Comparison of ENCODE assay signal across 19 cellular contexts in genomic region chr10:73983096-73984047, GRCh38. TPM values are rescaled to one million over a fixed set of nuclear protein-coding genes. Genes with fewer than 3 reads are reported as not detected.
DNase-seq lines count a peak whose midpoint lies in the region; ATAC-seq, FAIRE-seq and TF ChIP-seq lines count a peak whose summit lies in the region.
"Had no signal": no experiment of that assay in that cellular context is flagged by ENCODE, and none has a peak within 500 bp of the region (broad histone marks: within the 10 kb centered on the region; RNA-seq: fewer than 3 reads in every experiment).

No MANE protein-coding gene starts in this region.

- H3K79me2 ChIP-seq in DOHH2 (ENCODE audit: control insufficient read depth, low read length) (no peaks in the 10 kb centered on the region), GM12878 (ENCODE audit: control insufficient read depth, insufficient read depth, low read length) (no peaks in the 10 kb centered on the region), neural progenitor cell (ENCODE audit: low read depth) (no peaks in the 10 kb centered on the region)

- 39% methylated on average over 8 of the region's 8 CpGs for WGBS in GM12878 (ENCODE audit: insufficient coverage, insufficient replicate concordance, low lambda C conversion rate, missing lambda C conversion rate)

- CTCF ChIA-PET in GM12878 (lab: Yijun Ruan, JAX): interaction anchor here (0.6 to 2.2 kb wide), 3 partner anchors 9 to 175 kb away, joined by 3 to 9 read pairs (median 3); no protein-coding TSS in a partner anchor

- RAD21 ChIA-PET in GM12878 (lab: Charles Lee; ENCODE audit: unreplicated experiment): interaction anchor here (1.2 kb wide), 1 partner anchor 10 kb away, joined by 3 read pairs; no protein-coding TSS in a partner anchor

- no peaks in the 10 kb centered on the region for H3K9me2 ChIP-seq in DOHH2 (replicated peaks; ENCODE audit: control insufficient read depth, low read length)

- SMC1A ChIA-PET in GM12878 (lab: Charles Lee; ENCODE audit: uncharacterized antibody, unreplicated experiment): interaction anchor here (1.0 to 2.9 kb wide), 4 partner anchors 10 to 97 kb away, joined by 3 to 7 read pairs (median 3); no protein-coding TSS in a partner anchor

- TF ChIP-seq POLR2A in GM12878 (IDR thresholded peaks at IDR 0.05; ENCODE audit: low read depth, low read length): no peak

- H3K9me3 Mint-ChIP-seq in neural progenitor cell: no peaks in the 10 kb centered on the region
- H3K9me3 Mint-ChIP-seq: central memory CD8-positive, alpha-beta T cell had no signal

- peak overlapping the region; percentile 13 for H3K4me2 ChIP-seq in DOHH2 (ENCODE audit: low read length)
- H3K4me2 ChIP-seq in GM12878 (ENCODE audit: control insufficient read depth, insufficient read depth): no peak overlapping the region
- H3K4me2 ChIP-seq in neural progenitor cell: no peak overlapping the region

- BruUV-seq in GM12878 (replicated peaks; lab: Mats Ljungman, UMichigan): no TSS peak

- H4K20me1 ChIP-seq in DOHH2 (ENCODE audit: control insufficient read depth, insufficient read depth, low read depth, low read length) (no peaks in the 10 kb centered on the region), GM12878 (ENCODE audit: control insufficient read depth, insufficient read depth) (no peaks in the 10 kb centered on the region), neural progenitor cell (ENCODE audit: low read depth) (no peaks in the 10 kb centered on the region)

- H3K27me3 ChIP-seq in DOHH2 (ENCODE audit: control insufficient read depth, low read length): no peaks in the 10 kb centered on the region
- no peaks in the 10 kb centered on the region for H3K27me3 ChIP-seq in GM12878 (replicated peaks in 1 of 2; ENCODE audit: control insufficient read depth in 2 of 2, insufficient read depth in 2 of 2, low read length in 1 of 2)
- no peaks in the 10 kb centered on the region for H3K27me3 ChIP-seq in neural progenitor cell
- H3K27me3 ChIP-seq: gastroesophageal sphincter had no signal

- POLR2A ChIA-PET in GM12878 (lab: Charles Lee): interaction anchor here (0.5 kb wide), 2 partner anchors 84 to 183 kb away, joined by 3 read pairs; no protein-coding TSS in a partner anchor

- H3K4me1 ChIP-seq in DOHH2 (ENCODE audit: control insufficient read depth, low read length) (peaks cover 39% of the 10 kb centered on the region), GM12878 (ENCODE audit: control insufficient read depth, insufficient read depth, low read length) (no peaks in the 10 kb centered on the region), neural progenitor cell (peaks cover 11% of the 10 kb centered on the region)

- intact Hi-C loops in GM12878 (cut with micrococcal nuclease; ENCODE audit: unreplicated experiment): no loop called here

- peaks cover 2% of the 10 kb centered on the region for H3K27me3 Mint-ChIP-seq in neural progenitor cell (ENCODE audit: insufficient read depth, low read depth)
- H3K27me3 Mint-ChIP-seq: central memory CD8-positive, alpha-beta T cell had no signal

- FAIRE-seq in GM12878 (lab: Jason Lieb, UNC): no peak
- FAIRE-seq: endometrium, GM12892 had no signal

- no peak for TF ChIP-seq EP300 in GM12878 (IDR thresholded peaks at IDR 0.05; ENCODE audit: borderline replicate concordance in 1 of 2, control insufficient read depth in 1 of 2, low read depth in 2 of 2, low read length in 2 of 2)

- H3K4me1 Mint-ChIP-seq in neural progenitor cell: peaks cover 15% of the 10 kb centered on the region

- no peak overlapping the region for H3K4me3 Mint-ChIP-seq in neural progenitor cell
- H3K4me3 Mint-ChIP-seq: central memory CD8-positive, alpha-beta T cell had no signal

- no peaks in the 10 kb centered on the region for H3K9me3 ChIP-seq in DOHH2 (ENCODE audit: control insufficient read depth, insufficient read depth, low read length)
- H3K9me3 ChIP-seq in GM12878 (replicated peaks; ENCODE audit: control insufficient read depth, insufficient read depth, low read length): no peaks in the 10 kb centered on the region
- H3K9me3 ChIP-seq in neural progenitor cell (ENCODE audit: low read depth): no peaks in the 10 kb centered on the region
- H3K9me3 ChIP-seq: gastroesophageal sphincter, thoracic aorta had no signal

- TF ChIP-seq CTCF in DOHH2 (IDR thresholded peaks at IDR 0.05; ENCODE audit: low read depth, low read length, poor library complexity, severe bottlenecking): no peak
- TF ChIP-seq CTCF in GM12878 (IDR thresholded peaks at IDR 0.05 in 2 of 3, conservative IDR thresholded peaks at IDR 0.05 in 1 of 3; ENCODE audit: control insufficient read depth in 2 of 3, extremely low read depth in 1 of 3, insufficient read depth in 1 of 3, low read depth in 3 of 3, low read length in 3 of 3): no peak
- TF ChIP-seq CTCF in neural progenitor cell (IDR thresholded peaks at IDR 0.05): no peak

- H3F3A ChIP-seq in DOHH2 (ENCODE audit: control insufficient read depth, insufficient read depth) (no peaks in the 10 kb centered on the region), neural progenitor cell (ENCODE audit: low read depth) (peaks cover 5% of the 10 kb centered on the region)

- in situ Hi-C loops in GM12878 (cut with MboI): no loop called here

- H3K27ac ChIP-seq in DOHH2 (ENCODE audit: low read depth, low read length) (no peak overlapping the region), GM12878 (ENCODE audit: control insufficient read depth, insufficient read depth) (no peak overlapping the region), neural progenitor cell (no peak overlapping the region)
- H3K27ac ChIP-seq: thoracic aorta had no signal

- peak; percentile 78 for DNase-seq in NOMO-1 treated with DMSO at 0.1 percent for 48 hours (lab: John Stamatoyannopoulos, UW; ENCODE audit: unreplicated experiment)
- no peak for DNase-seq in GM12878 (ENCODE audit: low read depth, low spot score)
- no peak for DNase-seq in neural progenitor cell (ENCODE audit: low spot score)
- no peak for DNase-seq in NCI-H2107 (lab: John Stamatoyannopoulos, UW)
- DNase-seq in stimulated activated CD4-positive, alpha-beta T cell treated with anti-CD3 and anti-CD28 coated beads, Interleukin-4, amount 100 ng/mL, for 4 hours: no peak
- DNase-seq in globus pallidus (ENCODE audit: low spot score): no peak
- DNase-seq: activated CD4-positive, alpha-beta T cell treated with anti-CD3 and anti-CD28 coated beads for 4 hours; C1 segment of cervical spinal cord; islet precursor cell; MM.1S; NCI-H2171; T-helper 1 cell had no signal

- ATAC-seq in GM12878 (peak; percentile 39), HG03457 (IDR thresholded peaks at IDR 0.05; ENCODE audit: unreplicated experiment) (no peak)
- ATAC-seq: gastroesophageal sphincter had no signal

- no peak overlapping the region for H2AFZ ChIP-seq in GM12878 (ENCODE audit: control insufficient read depth, low read depth, low read length)
- H2AFZ ChIP-seq in neural progenitor cell (replicated peaks): peak overlapping the region; percentile 67

- H3K4me3 ChIP-seq in DOHH2 (ENCODE audit: low read length) (no peak overlapping the region), GM12878 (no peak overlapping the region), neural progenitor cell (no peak overlapping the region)
- H3K4me3 ChIP-seq: gastroesophageal sphincter, thoracic aorta had no signal

- H3K9ac ChIP-seq in GM12878 (ENCODE audit: control insufficient read depth, insufficient read depth, low read length) (no peak overlapping the region), neural progenitor cell (no peak overlapping the region)

- H3K36me3 Mint-ChIP-seq in neural progenitor cell: no peaks in the 10 kb centered on the region

- no peak overlapping the region for H3K27ac Mint-ChIP-seq in neural progenitor cell

- TF ChIP-seq RAD21 in GM12878 (IDR thresholded peaks at IDR 0.05; ENCODE audit: insufficient read depth, low read depth, low read length): no peak

- H3K36me3 ChIP-seq in DOHH2 (ENCODE audit: control insufficient read depth, low read length) (no peaks in the 10 kb centered on the region), GM12878 (ENCODE audit: control insufficient read depth in 2 of 2, insufficient read depth in 2 of 2, low read length in 1 of 2) (no peaks in the 10 kb centered on the region), neural progenitor cell (no peaks in the 10 kb centered on the region)
- H3K36me3 ChIP-seq: gastroesophageal sphincter, thoracic aorta had no signal

TF ChIP-seq in GM12878, 131 proteins besides CTCF, POLR2A, EP300 and RAD21 (continues in another document):
- TF ChIP-seq IRF5 (IDR thresholded peaks at IDR 0.05; ENCODE audit: borderline replicate concordance): no peak

RNA-seq across cellular contexts. Expression of gene VCL, which starts 14.5 kb away (rescaled TPM):
- total RNA-seq in GM12878 (2013; cell fraction: nucleolus; rRNA removed): 9.7 and 9.8 TPM in 2 replicates
- total RNA-seq in GM12878 (2014; rRNA removed) (22.5 and 23.6 TPM in 2 replicates), GM12878 (2014; rRNA removed; fragmentation: Illumina TruSeq; extraction: Trizol) (22.8 and 24.4 TPM in 2 replicates), GM12878 (2021) (49.3 and 54.6 TPM in 2 replicates), neural progenitor cell (ENCODE audit: low replicate concordance) (96.9 and 104 TPM in 2 replicates)
- polyA plus RNA-seq in GM12878 (2011; ENCODE audit: low read depth): 5.7 TPM
- polyA plus RNA-seq in GM12878 (2011; rRNA removed) (10.7 and 13.8 TPM in 2 replicates), GM12878 (2014; fragmentation: Illumina TruSeq; extraction: Trizol) (28.8 and 29.0 TPM in 2 replicates), GM12878 (2014; fragmentation: Nextera tagmentation; extraction: Ambion mirVana) (1 to 10 TPM; 6.7 to 9.2 TPM), GM12878 (2014; rRNA removed) (24.3 and 25.1 TPM in 2 replicates), GM12878 (2016; fragmentation: Nextera tagmentation; extraction: Ambion mirVana) (10 to 100 TPM; 38.4 to 39.0 TPM)
- polyA plus RNA-seq in GM12878 (2011; cell fraction: cytosol; rRNA removed): 9.2 and 9.9 TPM in 2 replicates
- 21.7 and 22.7 TPM in 2 replicates for polyA plus RNA-seq in GM12878 (2011; cell fraction: nucleus; rRNA removed)
- polyA plus RNA-seq in GM12878 (2012): 6.3 and 7.6 TPM in 2 replicates
- 12.9 and 16.5 TPM in 2 replicates for polyA minus RNA-seq in GM12878 (2011; rRNA and poly(A)+ RNA removed)
- polyA minus RNA-seq in GM12878 (2011; cell fraction: cytosol; rRNA and poly(A)+ RNA removed): 5.3 and 8.6 TPM in 2 replicates
- polyA minus RNA-seq in GM12878 (2011; cell fraction: nucleus; rRNA and poly(A)+ RNA removed): 12.9 and 17.8 TPM in 2 replicates
